ENCODE assay signal across 16 cellular contexts in genomic region chr1:40067023-40067422, GRCh38. TPM values are rescaled to one million over a fixed set of nuclear protein-coding genes. Genes with fewer than 3 reads are reported as not detected.
DNase-seq lines count a peak whose midpoint lies in the region; ATAC-seq and TF ChIP-seq lines count a peak whose summit lies in the region.
"Had no signal": no experiment of that assay in that cellular context is flagged by ENCODE, and none has a peak within 500 bp of the region (broad histone marks: within the 10 kb centered on the region; RNA-seq: fewer than 3 reads in every experiment).

No MANE protein-coding gene starts in this region.

- no peaks in the 10 kb centered on the region for H3K9me3 Mint-ChIP-seq in activated CD4-positive, alpha-beta T cell treated with anti-CD3 and anti-CD28 coated beads, Interleukin-2, amount 10 ng/mL, durations not matched to agents 24 days and 14 days
- H3K9me3 Mint-ChIP-seq in T-cell = no peaks in the 10 kb centered on the region
- H3K9me3 Mint-ChIP-seq in dendritic cell treated with granulocyte-macrophage colony-stimulating factor and Interleukin-4, amounts not matched to agents 40 ng/mL and 50 ng/mL, for 4 days = no peaks in the 10 kb centered on the region
- no peaks in the 10 kb centered on the region for H3K9me3 Mint-ChIP-seq in stimulated activated effector memory CD8-positive, alpha-beta T cell treated with anti-CD3 and anti-CD28 coated beads, Interleukin-12 subunit alpha, Interleukin-12 subunit beta, amount 100 ng/mL, for 72 hours

- ATAC-seq in T-cell (replicated peaks in 1 of 4) (no peak), GM21390 (IDR thresholded peaks at IDR 0.05; ENCODE audit: unreplicated experiment) (no peak)
- ATAC-seq in stimulated activated effector memory CD8-positive, alpha-beta T cell treated with anti-CD3 and anti-CD28 coated beads, Interleukin-12 subunit alpha, Interleukin-12 subunit beta, amount 100 ng/mL, for 72 hours = no peak
- ATAC-seq: Right ventricle myocardium inferior had no signal

- peak overlapping the region; percentile 79 for H3K27ac Mint-ChIP-seq in activated CD4-positive, alpha-beta T cell treated with anti-CD3 and anti-CD28 coated beads, Interleukin-2, amount 10 ng/mL, durations not matched to agents 24 days and 14 days
- peak overlapping the region; percentile 85 to 87 for H3K27ac Mint-ChIP-seq in T-cell
- peak overlapping the region; percentile 57 for H3K27ac Mint-ChIP-seq in dendritic cell treated with granulocyte-macrophage colony-stimulating factor and Interleukin-4, amounts not matched to agents 40 ng/mL and 50 ng/mL, for 4 days
- peak overlapping the region; percentile 92 for H3K27ac Mint-ChIP-seq in stimulated activated effector memory CD8-positive, alpha-beta T cell treated with anti-CD3 and anti-CD28 coated beads, Interleukin-12 subunit alpha, Interleukin-12 subunit beta, amount 100 ng/mL, for 72 hours

- no peaks in the 10 kb centered on the region for H3K27me3 Mint-ChIP-seq in activated CD4-positive, alpha-beta T cell treated with anti-CD3 and anti-CD28 coated beads, Interleukin-2, amount 10 ng/mL, durations not matched to agents 24 days and 14 days
- H3K27me3 Mint-ChIP-seq in T-cell = no peaks in the 10 kb centered on the region
- no peaks in the 10 kb centered on the region for H3K27me3 Mint-ChIP-seq in dendritic cell treated with granulocyte-macrophage colony-stimulating factor and Interleukin-4, amounts not matched to agents 40 ng/mL and 50 ng/mL, for 4 days

- no peak overlapping the region for H3K4me3 Mint-ChIP-seq in activated CD4-positive, alpha-beta T cell treated with anti-CD3 and anti-CD28 coated beads, Interleukin-2, amount 10 ng/mL, durations not matched to agents 24 days and 14 days
- no peak overlapping the region for H3K4me3 Mint-ChIP-seq in T-cell
- H3K4me3 Mint-ChIP-seq in dendritic cell treated with granulocyte-macrophage colony-stimulating factor and Interleukin-4, amounts not matched to agents 40 ng/mL and 50 ng/mL, for 4 days = no peak overlapping the region
- H3K4me3 Mint-ChIP-seq in stimulated activated effector memory CD8-positive, alpha-beta T cell treated with anti-CD3 and anti-CD28 coated beads, Interleukin-12 subunit alpha, Interleukin-12 subunit beta, amount 100 ng/mL, for 72 hours = no peak overlapping the region

- CTCF ChIA-PET in T-cell (lab: Charles Lee) = interaction anchor here (0.5 to 1.3 kb wide), 3 partner anchors 10 to 268 kb away, joined by 3 to 5 read pairs (median 4); no protein-coding TSS in a partner anchor

- DNase-seq in activated CD4-positive, alpha-beta T cell treated with anti-CD3 and anti-CD28 coated beads, Interleukin-2, amount 10 ng/mL, durations not matched to agents 24 days and 14 days = no peak
- no peak for DNase-seq in activated CD4-positive, alpha-beta T cell treated with anti-CD3 and anti-CD28 coated beads, Interleukin-2, amount 50 U/mL, for 4 hours
- DNase-seq in T-cell = no peak
- no peak for DNase-seq in stimulated activated effector memory CD8-positive, alpha-beta T cell treated with anti-CD3 and anti-CD28 coated beads, Interleukin-12 subunit alpha, Interleukin-12 subunit beta, amount 100 ng/mL, for 72 hours (ENCODE audit: low spot score in 2 of 2)
- DNase-seq in GM10266 (ENCODE audit: extremely low spot score) = no peak
- DNase-seq in NCI-H510A treated with DMSO at 0.1 percent for 48 hours (lab: John Stamatoyannopoulos, UW) = no peak
- DNase-seq: effector memory CD4-positive, alpha-beta T cell; heart right ventricle; MM.1S; NCI-H345; psoas muscle; stimulated activated CD4-positive, alpha-beta T cell treated with anti-CD3 and anti-CD28 coated beads, Interleukin-4, amount 100 ng/mL, for 4 hours; substantia nigra had no signal

- H3K4me1 Mint-ChIP-seq in activated CD4-positive, alpha-beta T cell treated with anti-CD3 and anti-CD28 coated beads, Interleukin-2, amount 10 ng/mL, durations not matched to agents 24 days and 14 days = peaks cover 42% of the 10 kb centered on the region
- H3K4me1 Mint-ChIP-seq in T-cell = peaks cover 44 to 52% (median 46%) of the 10 kb centered on the region in 3 donors
- H3K4me1 Mint-ChIP-seq in dendritic cell treated with granulocyte-macrophage colony-stimulating factor and Interleukin-4, amounts not matched to agents 40 ng/mL and 50 ng/mL, for 4 days (ENCODE audit: low read depth) = peaks cover 63% of the 10 kb centered on the region
- peaks cover 40% of the 10 kb centered on the region for H3K4me1 Mint-ChIP-seq in stimulated activated effector memory CD8-positive, alpha-beta T cell treated with anti-CD3 and anti-CD28 coated beads, Interleukin-12 subunit alpha, Interleukin-12 subunit beta, amount 100 ng/mL, for 72 hours

- POLR2A ChIA-PET in T-cell (lab: Charles Lee) = no interaction called here

- no peak for TF ChIP-seq CTCF in GM10266 (IDR thresholded peaks at IDR 0.05; ENCODE audit: control insufficient read depth, insufficient read depth, low read depth, missing control alignments)

- intact Hi-C loops in activated CD4-positive, alpha-beta T cell treated with anti-CD3 and anti-CD28 coated beads, Interleukin-2, amount 10 ng/mL, durations not matched to agents 24 days and 14 days (cut with micrococcal nuclease) = no loop called here
- intact Hi-C loops in dendritic cell treated with granulocyte-macrophage colony-stimulating factor and Interleukin-4, amounts not matched to agents 40 ng/mL and 50 ng/mL, for 4 days (cut with micrococcal nuclease) = no loop called here

- peaks cover 79% of the 10 kb centered on the region for H3K36me3 Mint-ChIP-seq in activated CD4-positive, alpha-beta T cell treated with anti-CD3 and anti-CD28 coated beads, Interleukin-2, amount 10 ng/mL, durations not matched to agents 24 days and 14 days (ENCODE audit: low read depth)
- H3K36me3 Mint-ChIP-seq in T-cell = peaks cover 69% of the 10 kb centered on the region
- peaks cover 100% of the 10 kb centered on the region for H3K36me3 Mint-ChIP-seq in dendritic cell treated with granulocyte-macrophage colony-stimulating factor and Interleukin-4, amounts not matched to agents 40 ng/mL and 50 ng/mL, for 4 days (ENCODE audit: low read depth)
- H3K36me3 Mint-ChIP-seq in stimulated activated effector memory CD8-positive, alpha-beta T cell treated with anti-CD3 and anti-CD28 coated beads, Interleukin-12 subunit alpha, Interleukin-12 subunit beta, amount 100 ng/mL, for 72 hours = peaks cover 100% of the 10 kb centered on the region

RNA-seq across cellular contexts. Expression of gene CAP1, which starts 26.5 kb away (rescaled TPM):
- 417 and 440 TPM in 2 replicates for total RNA-seq in activated CD4-positive, alpha-beta T cell treated with anti-CD3 and anti-CD28 coated beads, Interleukin-2, amount 10 ng/mL, durations not matched to agents 24 days and 14 days
- 100 to 1,000 TPM; 293 to 345 (median 298) TPM for total RNA-seq in T-cell

RNA-seq across cellular contexts. Expression of gene PPT1, which starts 30.0 kb away (rescaled TPM):
- 99.0 and 102 TPM in 2 replicates for total RNA-seq in activated CD4-positive, alpha-beta T cell treated with anti-CD3 and anti-CD28 coated beads, Interleukin-2, amount 10 ng/mL, durations not matched to agents 24 days and 14 days
- total RNA-seq in T-cell = 10 to 100 TPM; 44.4 to 72.6 (median 53.1) TPM
